22 cellular contexts compared by ENCODE assay signal in genomic region chr2:78644849-78645248, GRCh38.
DNase-seq lines count a peak whose midpoint lies in the region; ATAC-seq and TF ChIP-seq lines count a peak whose summit lies in the region.
"Had no signal": no experiment of that assay in that cellular context is flagged by ENCODE, and none has a peak within 500 bp of the region (broad histone marks: within the 10 kb centered on the region; RNA-seq: fewer than 3 reads in every experiment).

No MANE protein-coding gene starts in this region.

- 18% methylated on average over 1 of the region's 1 CpG for WGBS in SK-N-SH (ENCODE audit: low lambda C conversion rate)

- no peak for TF ChIP-seq RAD21 in SK-N-SH (IDR thresholded peaks at IDR 0.05; ENCODE audit: low read length)

- H3K79me2 ChIP-seq in SK-N-SH (ENCODE audit: insufficient read depth) (no peaks in the 10 kb centered on the region), PC-3 (ENCODE audit: low read length) (no peaks in the 10 kb centered on the region)

- H3K9ac ChIP-seq in SK-N-SH (no peak overlapping the region), PC-3 (ENCODE audit: low read length) (no peak overlapping the region)
- H3K9ac ChIP-seq: BLaER1 had no signal

- TF ChIP-seq EP300 in SK-N-SH (IDR thresholded peaks at IDR 0.05; ENCODE audit: borderline replicate concordance in 1 of 2, low read depth in 1 of 2, low read length in 1 of 2), result no peak

- H3K9me2 ChIP-seq in SK-N-SH, result no peaks in the 10 kb centered on the region
- no peaks in the 10 kb centered on the region for H3K9me2 ChIP-seq in PC-3 (replicated peaks; ENCODE audit: low read length)

- no peak for TF ChIP-seq CTCF in SK-N-SH (IDR thresholded peaks at IDR 0.05)
- no peak for TF ChIP-seq CTCF in PC-3 (conservative IDR thresholded peaks at IDR 0.05; ENCODE audit: low read depth, low read length)

- H4K20me1 ChIP-seq in SK-N-SH (ENCODE audit: insufficient read depth), result no peaks in the 10 kb centered on the region
- no peaks in the 10 kb centered on the region for H4K20me1 ChIP-seq in PC-3 (ENCODE audit: low read length)
- H4K20me1 ChIP-seq: BLaER1 had no signal

- H3K4me1 ChIP-seq in SK-N-SH (ENCODE audit: control insufficient read depth in 1 of 2, insufficient read depth in 2 of 2, low read depth in 1 of 2, low read length in 1 of 2) (no peaks in the 10 kb centered on the region), PC-3 (ENCODE audit: insufficient read depth, low read length) (no peaks in the 10 kb centered on the region)
- H3K4me1 ChIP-seq: BLaER1, SJCRH30 had no signal

- POLR2A ChIA-PET in SK-N-SH (lab: Yijun Ruan, JAX), result no interaction called here
- POLR2A ChIA-PET in PC-3 (lab: Charles Lee; ENCODE audit: unreplicated experiment), result no interaction called here

- H3K4me2 ChIP-seq in SK-N-SH, result no peak overlapping the region
- H3K4me2 ChIP-seq in PC-3 (ENCODE audit: low read length), result no peak overlapping the region
- H3K4me2 ChIP-seq: BLaER1 had no signal

- intact Hi-C loops in PC-3 (cut with micrococcal nuclease), result no loop called here
- intact Hi-C loops in left colon (cut with DNase I, micrococcal nuclease), result no loop called here

- BruUV-seq in PC-3 (replicated peaks; lab: Mats Ljungman, UMichigan), result no TSS peak

- no peak for DNase-seq in SK-N-SH
- peak; percentile 6 for DNase-seq in PC-3
- DNase-seq in glomerular visceral epithelial cell (ENCODE audit: extremely low spot score), result peak; percentile 29
- no peak for DNase-seq in stimulated activated CD4-positive, alpha-beta T cell treated with anti-CD3 and anti-CD28 coated beads, Interleukin-15, amount 100 ng/mL, for 24 hours
- DNase-seq in left colon, result no peak
- no peak for DNase-seq in OCI-M2 (lab: John Stamatoyannopoulos, UW; ENCODE audit: unreplicated experiment)
- DNase-seq: CD8-positive, alpha-beta T cell; DMS79 treated with DMSO at 0.1 percent for 48 hours; MM.1S; NCI-H1105; NCI-H1694; NCI-H2107; NCI-H2227 treated with DMSO at 0.1 percent for 48 hours; NCI-H524 treated with DMSO at 0.1 percent for 48 hours; RPMI8226; SJCRH30; SW 1271 had no signal

- H3K27me3 ChIP-seq in SK-N-SH (ENCODE audit: insufficient read depth) (no peaks in the 10 kb centered on the region), PC-3 (ENCODE audit: low read length) (no peaks in the 10 kb centered on the region)
- H3K27me3 ChIP-seq: BLaER1, SJCRH30 had no signal

- no peaks in the 10 kb centered on the region for H3F3A ChIP-seq in SK-N-SH (replicated peaks; ENCODE audit: insufficient read depth)
- no peaks in the 10 kb centered on the region for H3F3A ChIP-seq in PC-3 (ENCODE audit: low read length, unreplicated experiment)

- no peaks in the 10 kb centered on the region for H3K36me3 ChIP-seq in SK-N-SH (replicated peaks in 1 of 2; ENCODE audit: control insufficient read depth in 1 of 2, insufficient read depth in 2 of 2, low read length in 1 of 2)
- H3K36me3 ChIP-seq in PC-3 (ENCODE audit: low read depth, low read length), result no peaks in the 10 kb centered on the region
- H3K36me3 ChIP-seq: BLaER1, SJCRH30 had no signal

- no peak for ATAC-seq in SK-N-SH treated with all-trans-retinoic acid at 6 μM for 48 hours
- no peak for ATAC-seq in PC-3
- ATAC-seq in GM18873 (IDR thresholded peaks at IDR 0.05; ENCODE audit: low FRiP score, unreplicated experiment), result no peak
- no peak for ATAC-seq in left colon
- ATAC-seq: CD8-positive, alpha-beta T cell; GM12878 had no signal

- H3K4me3 ChIP-seq in SK-N-SH (ENCODE audit: low read depth in 2 of 2, low read length in 1 of 2), result no peak overlapping the region
- H3K4me3 ChIP-seq in PC-3 (ENCODE audit: low read length), result no peak overlapping the region
- H3K4me3 ChIP-seq: BLaER1, GM12878, SJCRH30 had no signal

- H2AFZ ChIP-seq in SK-N-SH (ENCODE audit: low read depth) (no peak overlapping the region), PC-3 (ENCODE audit: low read length) (no peak overlapping the region)

- H3K9me3 ChIP-seq in SK-N-SH (no peaks in the 10 kb centered on the region), PC-3 (ENCODE audit: low read length) (peaks cover 14% of the 10 kb centered on the region)
- H3K9me3 ChIP-seq: BLaER1, SJCRH30 had no signal

- CTCF ChIA-PET in SK-N-SH (lab: Yijun Ruan, JAX), result no interaction called here
- CTCF ChIA-PET in PC-3 (lab: Charles Lee), result no interaction called here

- H3K27ac ChIP-seq in SK-N-SH (ENCODE audit: low read depth in 2 of 2, low read length in 1 of 2), result no peak overlapping the region
- H3K27ac ChIP-seq in PC-3 (ENCODE audit: low read length), result no peak overlapping the region
- H3K27ac ChIP-seq: 22Rv1, BLaER1, SJCRH30 had no signal

TF ChIP-seq in SK-N-SH treated with all-trans-retinoic acid at 6 μM for 48 hours, 23 proteins besides CTCF, POLR2A, EP300 and RAD21:
- TF ChIP-seq ISL1 (CRISPR knock-in tag; IDR thresholded peaks at IDR 0.05) (peak; percentile 68), BACH2 (CRISPR knock-in tag; IDR thresholded peaks at IDR 0.05; ENCODE audit: borderline replicate concordance) (no peak)

TF ChIP-seq in SK-N-SH, 30 proteins besides CTCF, POLR2A, EP300 and RAD21:
- TF ChIP-seq EZH2phosphoT487 (IDR thresholded peaks at IDR 0.05; ENCODE audit: borderline replicate concordance, low read depth) (no peak), ELF1 (IDR thresholded peaks at IDR 0.05) (no peak), REST (IDR thresholded peaks at IDR 0.05; ENCODE audit: low read depth, low read length) (no peak), MAX (IDR thresholded peaks at IDR 0.05; ENCODE audit: low read depth) (no peak), USF1 (IDR thresholded peaks at IDR 0.05; ENCODE audit: borderline replicate concordance, low read depth) (no peak), RCOR1 (IDR thresholded peaks at IDR 0.05; ENCODE audit: low read length) (no peak)

Comparison
In these comparisons a context has a peak if more than half of its experiments do, and no peak if none do; other contexts are left out.
1. DNase-seq: peak in PC-3 (single experiment) and glomerular visceral epithelial cell (single experiment); none in SK-N-SH (single experiment), stimulated activated CD4-positive, alpha-beta T cell treated with anti-CD3 and anti-CD28 coated beads, Interleukin-15, amount 100 ng/mL, for 24 hours (single experiment), left colon (0 of 2) and OCI-M2 (single experiment).